Comparison of ENCODE assay signal across 11 cellular contexts in genomic region chr15:60580650-60581415, GRCh38.
DNase-seq lines count a peak whose midpoint lies in the region; ATAC-seq and TF ChIP-seq lines count a peak whose summit lies in the region.
"Had no signal": no experiment of that assay in that cellular context is flagged by ENCODE, and none has a peak within 500 bp of the region (broad histone marks: within the 10 kb centered on the region; RNA-seq: fewer than 3 reads in every experiment).

No MANE protein-coding gene starts in this region.

- TF ChIP-seq CTCF in choroid plexus epithelial cell (conservative IDR thresholded peaks at IDR 0.05; ENCODE audit: low read depth, low read length) (peak; percentile 1), SK-N-SH (IDR thresholded peaks at IDR 0.05) (no peak)

- DNase-seq in HAP-1 (ENCODE audit: low spot score in 2 of 2) (peak; percentile 53 to 82), T-helper 1 cell (peak; percentile 17 to 81 (median 46)), choroid plexus epithelial cell (ENCODE audit: low read depth) (peak; percentile 88), SK-N-SH (no peak)
- no peak for DNase-seq in stimulated activated effector memory CD8-positive, alpha-beta T cell treated with anti-CD3 and anti-CD28 coated beads, Interleukin-12 subunit alpha, Interleukin-12 subunit beta, amount 100 ng/mL, for 72 hours (ENCODE audit: low spot score in 2 of 2)
- DNase-seq: H9, NCI-H1930, PC-3, sigmoid colon had no signal

- H3F3A ChIP-seq in SK-N-SH (replicated peaks; ENCODE audit: insufficient read depth) = no peaks in the 10 kb centered on the region

- H3K9me2 ChIP-seq in SK-N-SH = no peaks in the 10 kb centered on the region

- H3K4me3 ChIP-seq in HAP-1 (no peak overlapping the region), choroid plexus epithelial cell (ENCODE audit: low read depth, low read length) (peak overlapping the region; percentile 14), SK-N-SH (ENCODE audit: low read depth in 2 of 2, low read length in 1 of 2) (no peak overlapping the region)
- H3K4me3 ChIP-seq: sigmoid colon had no signal

- peak overlapping the region; percentile 90 for H3K27ac Mint-ChIP-seq in stimulated activated effector memory CD8-positive, alpha-beta T cell treated with anti-CD3 and anti-CD28 coated beads, Interleukin-12 subunit alpha, Interleukin-12 subunit beta, amount 100 ng/mL, for 72 hours
- H3K27ac Mint-ChIP-seq: H9 had no signal

- H3K4me3 Mint-ChIP-seq in stimulated activated effector memory CD8-positive, alpha-beta T cell treated with anti-CD3 and anti-CD28 coated beads, Interleukin-12 subunit alpha, Interleukin-12 subunit beta, amount 100 ng/mL, for 72 hours = peak overlapping the region; percentile 76
- H3K4me3 Mint-ChIP-seq: H9 had no signal

- POLR2A ChIA-PET in SK-N-SH (lab: Yijun Ruan, JAX) = no interaction called here

- peaks cover 77% of the 10 kb centered on the region for H3K4me1 Mint-ChIP-seq in stimulated activated effector memory CD8-positive, alpha-beta T cell treated with anti-CD3 and anti-CD28 coated beads, Interleukin-12 subunit alpha, Interleukin-12 subunit beta, amount 100 ng/mL, for 72 hours

- H3K27ac ChIP-seq in SK-N-SH (ENCODE audit: low read depth in 2 of 2, low read length in 1 of 2) = no peak overlapping the region
- H3K27ac ChIP-seq: sigmoid colon had no signal

- in situ Hi-C loops in HAP-1 (cut with MboI; ENCODE audit: low sequenced_read_pairs) = loop anchor here (5.0 to 25.0 kb wide), 3 partner anchors 54 to 1256 kb away; no protein-coding TSS in a partner anchor

- H3K36me3 ChIP-seq in HAP-1 (replicated peaks) (no peaks in the 10 kb centered on the region), SK-N-SH (replicated peaks in 1 of 2; ENCODE audit: control insufficient read depth in 1 of 2, insufficient read depth in 2 of 2, low read length in 1 of 2) (no peaks in the 10 kb centered on the region)
- H3K36me3 ChIP-seq: sigmoid colon had no signal

- H3K79me2 ChIP-seq in SK-N-SH (ENCODE audit: insufficient read depth) = no peaks in the 10 kb centered on the region

- ATAC-seq in stimulated activated effector memory CD8-positive, alpha-beta T cell treated with anti-CD3 and anti-CD28 coated beads, Interleukin-12 subunit alpha, Interleukin-12 subunit beta, amount 100 ng/mL, for 72 hours = peak; percentile 53
- no peak for ATAC-seq in HG02981 (IDR thresholded peaks at IDR 0.05; ENCODE audit: unreplicated experiment)
- no peak for ATAC-seq in GM18519 (IDR thresholded peaks at IDR 0.05; ENCODE audit: low FRiP score, unreplicated experiment)
- ATAC-seq: PC-3 had no signal

- no peak for TF ChIP-seq EP300 in SK-N-SH (IDR thresholded peaks at IDR 0.05; ENCODE audit: borderline replicate concordance in 1 of 2, low read depth in 1 of 2, low read length in 1 of 2)

- 63% methylated on average over 8 of the region's 8 CpGs for WGBS in SK-N-SH (ENCODE audit: low lambda C conversion rate)

- no peaks in the 10 kb centered on the region; the same call in 1 of the 2 replicates for H3K9me3 ChIP-seq in HAP-1
- no peaks in the 10 kb centered on the region for H3K9me3 ChIP-seq in SK-N-SH
- H3K9me3 ChIP-seq: sigmoid colon had no signal

- TF ChIP-seq RAD21 in SK-N-SH (IDR thresholded peaks at IDR 0.05; ENCODE audit: low read length) = no peak

- H3K4me1 ChIP-seq in HAP-1 = peaks cover 74% of the 10 kb centered on the region
- H3K4me1 ChIP-seq in SK-N-SH (ENCODE audit: control insufficient read depth in 1 of 2, insufficient read depth in 2 of 2, low read depth in 1 of 2, low read length in 1 of 2) = no peaks in the 10 kb centered on the region; a peak in 1 of 4 replicates

- H3K36me3 Mint-ChIP-seq in stimulated activated effector memory CD8-positive, alpha-beta T cell treated with anti-CD3 and anti-CD28 coated beads, Interleukin-12 subunit alpha, Interleukin-12 subunit beta, amount 100 ng/mL, for 72 hours = peaks cover 100% of the 10 kb centered on the region

- H3K4me2 ChIP-seq in SK-N-SH = no peak overlapping the region

- no peaks in the 10 kb centered on the region for H3K9me3 Mint-ChIP-seq in stimulated activated effector memory CD8-positive, alpha-beta T cell treated with anti-CD3 and anti-CD28 coated beads, Interleukin-12 subunit alpha, Interleukin-12 subunit beta, amount 100 ng/mL, for 72 hours
- H3K9me3 Mint-ChIP-seq: H9 had no signal

- H4K20me1 ChIP-seq in SK-N-SH (ENCODE audit: insufficient read depth) = no peaks in the 10 kb centered on the region

- H2AFZ ChIP-seq in SK-N-SH (ENCODE audit: low read depth) = no peak overlapping the region

- H3K9ac ChIP-seq in SK-N-SH = no peak overlapping the region

- H3K27me3 ChIP-seq in HAP-1 (ENCODE audit: low read depth) = no peaks in the 10 kb centered on the region
- no peaks in the 10 kb centered on the region for H3K27me3 ChIP-seq in SK-N-SH (ENCODE audit: insufficient read depth)
- H3K27me3 ChIP-seq: sigmoid colon had no signal

- CTCF ChIA-PET in SK-N-SH (lab: Yijun Ruan, JAX) = interaction anchor here (0.6 to 9.5 kb wide), 5 partner anchors 222 to 1271 kb away, joined by 3 to 86 read pairs (median 5); no protein-coding TSS in a partner anchor

TF ChIP-seq in SK-N-SH, 30 proteins besides CTCF, POLR2A, EP300 and RAD21:
- TF ChIP-seq FOXJ3 (CRISPR knock-in tag; IDR thresholded peaks at IDR 0.05) (no peak), MXI1 (IDR thresholded peaks at IDR 0.05; ENCODE audit: low read depth, low read length) (no peak), TCF12 (IDR thresholded peaks at IDR 0.05) (no peak), EZH2phosphoT487 (IDR thresholded peaks at IDR 0.05; ENCODE audit: borderline replicate concordance, low read depth) (no peak), TEAD4 (IDR thresholded peaks at IDR 0.05; ENCODE audit: borderline replicate concordance, insufficient read depth) (no peak), FOSL2 (IDR thresholded peaks at IDR 0.05; ENCODE audit: borderline replicate concordance, low read depth) (no peak), JUND (IDR thresholded peaks at IDR 0.05) (no peak), FOXM1 (IDR thresholded peaks at IDR 0.05; ENCODE audit: low read depth) (no peak)
TF ChIP-seq in SK-N-SH: peak in this region for 0.

Comparison
In these comparisons a context has a peak if more than half of its experiments do, and no peak if none do; other contexts are left out.
1. DNase-seq: peak in HAP-1 (2 of 2), T-helper 1 cell (5 of 5) and choroid plexus epithelial cell (single experiment); none in stimulated activated effector memory CD8-positive, alpha-beta T cell treated with anti-CD3 and anti-CD28 coated beads, Interleukin-12 subunit alpha, Interleukin-12 subunit beta, amount 100 ng/mL, for 72 hours (0 of 2) and SK-N-SH (single experiment).